ENCODE assay signal across 16 cellular contexts in genomic region chr6:143694560-143694959, GRCh38. TPM values are rescaled to one million over a fixed set of nuclear protein-coding genes. Genes with fewer than 3 reads are reported as not detected.
A peak's percentile ranks its signal among the peaks of the same experiment; 100 is the strongest.
DNase-seq lines count a peak whose midpoint lies in the region; ATAC-seq and TF ChIP-seq lines count a peak whose summit lies in the region.
"Had no signal": no experiment of that assay in that cellular context is flagged by ENCODE, and none has a peak within 500 bp of the region (broad histone marks: within the 10 kb centered on the region; RNA-seq: fewer than 3 reads in every experiment).

No MANE protein-coding gene starts in this region.

- CTCF ChIA-PET in MCF 10A (lab: Yijun Ruan, JAX) = no interaction called here

- POLR2A ChIA-PET in MCF 10A (lab: Yijun Ruan, JAX) = interaction anchor here (0.5 to 1.3 kb wide), 4 partner anchors 17 to 1081 kb away, joined by 3 to 6 read pairs (median 3); partner anchors contain the start of gene PHACTR2

- H3K9me3 ChIP-seq in breast epithelium = no peaks in the 10 kb centered on the region
- H3K9me3 ChIP-seq: vagina had no signal

- H3K36me3 ChIP-seq in breast epithelium = no peaks in the 10 kb centered on the region
- H3K36me3 ChIP-seq: vagina had no signal

- no TSS peak for BruUV-seq in MCF 10A (replicated peaks; lab: Mats Ljungman, UMichigan)

- H3K36me3 Mint-ChIP-seq in MCF 10A (ENCODE audit: insufficient read depth, unreplicated experiment) (no peaks in the 10 kb centered on the region), endothelial cell (ENCODE audit: low read depth, unreplicated experiment) (peaks cover 14% of the 10 kb centered on the region)
- H3K36me3 Mint-ChIP-seq in stimulated activated effector memory CD8-positive, alpha-beta T cell treated with anti-CD3 and anti-CD28 coated beads, Interleukin-12 subunit alpha, Interleukin-12 subunit beta, amount 100 ng/mL, for 72 hours = no peaks in the 10 kb centered on the region

- no peak for TF ChIP-seq CTCF in MCF 10A (IDR thresholded peaks at IDR 0.05; ENCODE audit: unreplicated experiment)
- TF ChIP-seq CTCF in breast epithelium (IDR thresholded peaks at IDR 0.05) = no peak
- no peak for TF ChIP-seq CTCF in endothelial cell (IDR thresholded peaks at IDR 0.05; ENCODE audit: unreplicated experiment)

- intact Hi-C loops in MCF 10A (cut with micrococcal nuclease) = no loop called here
- intact Hi-C loops in breast epithelium (cut with DNase I; ENCODE audit: low total_unique reads) = no loop called here

- no peaks in the 10 kb centered on the region for H3K27me3 ChIP-seq in breast epithelium
- H3K27me3 ChIP-seq: vagina had no signal

- TF ChIP-seq POLR2A in breast epithelium (IDR thresholded peaks at IDR 0.05) = no peak

- H3K27ac Mint-ChIP-seq in MCF 10A (ENCODE audit: low read depth, unreplicated experiment) (no peak overlapping the region), endothelial cell (ENCODE audit: unreplicated experiment) (peak overlapping the region; percentile 38)
- no peak overlapping the region for H3K27ac Mint-ChIP-seq in stimulated activated effector memory CD8-positive, alpha-beta T cell treated with anti-CD3 and anti-CD28 coated beads, Interleukin-12 subunit alpha, Interleukin-12 subunit beta, amount 100 ng/mL, for 72 hours

- H3K4me3 Mint-ChIP-seq in MCF 10A (ENCODE audit: unreplicated experiment) = no peak overlapping the region
- H3K4me3 Mint-ChIP-seq in endothelial cell (ENCODE audit: unreplicated experiment) = no peak overlapping the region
- no peak overlapping the region for H3K4me3 Mint-ChIP-seq in stimulated activated effector memory CD8-positive, alpha-beta T cell treated with anti-CD3 and anti-CD28 coated beads, Interleukin-12 subunit alpha, Interleukin-12 subunit beta, amount 100 ng/mL, for 72 hours

- ATAC-seq in stimulated activated effector memory CD8-positive, alpha-beta T cell treated with anti-CD3 and anti-CD28 coated beads, Interleukin-12 subunit alpha, Interleukin-12 subunit beta, amount 100 ng/mL, for 72 hours = peak; percentile 90
- ATAC-seq in GM18858 (IDR thresholded peaks at IDR 0.05; ENCODE audit: unreplicated experiment) = no peak
- no peak for ATAC-seq in HG03039 (IDR thresholded peaks at IDR 0.05; ENCODE audit: unreplicated experiment)

- H3K27me3 Mint-ChIP-seq in MCF 10A (ENCODE audit: insufficient read depth, unreplicated experiment) (no peaks in the 10 kb centered on the region), endothelial cell (ENCODE audit: unreplicated experiment) (no peaks in the 10 kb centered on the region)

- no peak overlapping the region for H3K4me3 ChIP-seq in breast epithelium
- H3K4me3 ChIP-seq: vagina had no signal

- H3K4me1 Mint-ChIP-seq in MCF 10A (ENCODE audit: insufficient read depth, unreplicated experiment) (peaks cover 7% of the 10 kb centered on the region), endothelial cell (ENCODE audit: unreplicated experiment) (peaks cover 50% of the 10 kb centered on the region)
- H3K4me1 Mint-ChIP-seq in stimulated activated effector memory CD8-positive, alpha-beta T cell treated with anti-CD3 and anti-CD28 coated beads, Interleukin-12 subunit alpha, Interleukin-12 subunit beta, amount 100 ng/mL, for 72 hours = peaks cover 41% of the 10 kb centered on the region

- peak; percentile 37 for DNase-seq in MCF 10A (ENCODE audit: unreplicated experiment)
- DNase-seq in breast epithelium (ENCODE audit: low spot score in 2 of 2) = no peak
- peak; percentile 45 for DNase-seq in NCI-H146 treated with DMSO at 0.1 percent for 48 hours (lab: John Stamatoyannopoulos, UW; ENCODE audit: unreplicated experiment)
- no peak for DNase-seq in endothelial cell (ENCODE audit: low spot score)
- no peak for DNase-seq in stimulated activated effector memory CD8-positive, alpha-beta T cell treated with anti-CD3 and anti-CD28 coated beads, Interleukin-12 subunit alpha, Interleukin-12 subunit beta, amount 100 ng/mL, for 72 hours (ENCODE audit: low spot score in 2 of 2)
- DNase-seq in inferior parietal cortex (ENCODE audit: extremely low spot score) = no peak
- DNase-seq: activated CD8-positive, alpha-beta memory T cell treated with anti-CD3 and anti-CD28 coated beads, Interleukin-2, amount 50 U/mL, for 4 hours; AML-193; anterior cingulate cortex; DMS79 treated with DMSO at 0.1 percent for 48 hours; NCI-H1694; NCI-H526 treated with DMSO at 0.1 percent for 48 hours; SHP77 had no signal

- H3K4me1 ChIP-seq in breast epithelium = peaks cover 0 to 14% of the 10 kb centered on the region in 2 donors

- no peaks in the 10 kb centered on the region for H3K9me3 Mint-ChIP-seq in MCF 10A (ENCODE audit: unreplicated experiment)
- H3K9me3 Mint-ChIP-seq in endothelial cell (ENCODE audit: unreplicated experiment) = no peaks in the 10 kb centered on the region
- no peaks in the 10 kb centered on the region for H3K9me3 Mint-ChIP-seq in stimulated activated effector memory CD8-positive, alpha-beta T cell treated with anti-CD3 and anti-CD28 coated beads, Interleukin-12 subunit alpha, Interleukin-12 subunit beta, amount 100 ng/mL, for 72 hours

- H3K27ac ChIP-seq in breast epithelium = no peak overlapping the region
- H3K27ac ChIP-seq: vagina had no signal

RNA-seq across cellular contexts. Expression of gene PHACTR2, which starts 16.8 kb away (rescaled TPM):
- total RNA-seq in MCF 10A (2022) = 30.0 and 34.4 TPM in 2 replicates
- total RNA-seq in breast epithelium = 10 to 100 TPM; 27.5 to 53.3 (median 52.4) TPM
- total RNA-seq in endothelial cell (ENCODE audit: unreplicated experiment) = 181 TPM

Comparison
In these comparisons a context has a peak if more than half of its experiments do, and no peak if none do; other contexts are left out.
1. DNase-seq: peak in MCF 10A (single experiment) and NCI-H146 treated with DMSO at 0.1 percent for 48 hours (single experiment); none in breast epithelium (0 of 2), endothelial cell (single experiment), stimulated activated effector memory CD8-positive, alpha-beta T cell treated with anti-CD3 and anti-CD28 coated beads, Interleukin-12 subunit alpha, Interleukin-12 subunit beta, amount 100 ng/mL, for 72 hours (0 of 2) and inferior parietal cortex (single experiment).